In the genomic region with DNA sequence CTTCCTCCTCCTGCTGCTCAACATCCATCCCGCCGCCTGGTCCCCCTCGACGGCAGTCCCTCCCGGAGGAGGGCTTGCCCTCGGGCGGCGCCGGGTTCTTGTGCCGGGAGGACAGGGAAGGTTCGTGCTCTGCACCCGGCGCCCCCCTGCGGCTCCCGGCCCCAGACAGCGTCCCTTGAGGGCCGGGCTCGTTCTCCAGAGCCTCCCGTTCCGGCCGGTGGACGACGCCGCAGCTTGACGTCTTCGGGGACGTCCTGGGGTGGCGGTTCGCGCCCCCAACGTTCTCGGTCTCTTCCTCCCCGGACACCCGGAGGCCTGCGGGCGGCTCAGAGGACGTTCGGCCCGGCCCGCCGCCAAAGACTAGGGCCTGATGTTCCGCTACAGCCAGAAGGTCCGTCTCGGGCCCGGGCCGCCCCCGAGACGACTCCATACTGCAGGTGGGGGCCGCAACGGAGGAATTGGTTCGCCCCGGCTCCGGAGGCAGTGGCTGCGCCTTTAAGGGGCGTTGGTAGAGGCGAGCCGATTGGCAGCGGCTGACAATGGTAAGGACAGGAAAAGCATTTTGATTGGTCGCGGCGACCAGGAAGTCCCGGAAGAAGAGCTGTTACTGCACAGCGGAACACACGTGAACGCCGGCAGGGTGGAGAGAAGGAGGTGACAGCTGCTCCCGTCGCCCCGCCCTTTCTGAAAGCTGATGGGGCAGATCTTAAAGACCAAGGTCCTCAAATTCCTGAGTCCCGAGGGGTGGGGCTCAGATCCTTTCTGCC, we compare ENCODE assay signal across 8 cellular contexts. TPM values are rescaled to one million over a fixed set of nuclear protein-coding genes. Genes with fewer than 3 reads are reported as not detected.
DNase-seq lines count a peak whose midpoint lies in the region; ATAC-seq and TF ChIP-seq lines count a peak whose summit lies in the region.

TSS of gene BORCS6 (minus strand) at position 470 of the 767 bp plus-strand sequence. CDS start at position 430, 40 bp downstream.

- H3K27ac Mint-ChIP-seq in activated naive CD4-positive, alpha-beta T cell treated with anti-CD3 and anti-CD28 coated beads, Interleukin-2, amount 50 U/mL, for 72 hours = peak within 1 kb of the TSS in 1 of 2 donors; percentile 73
- peak within 1 kb of the TSS; percentile 88 for H3K27ac Mint-ChIP-seq in osteocyte (ENCODE audit: unreplicated experiment)

- H3K27me3 ChIP-seq in GM06990 (replicated peaks; ENCODE audit: control insufficient read depth, insufficient read depth, low read length) (no peaks in the 10 kb centered on the region), thyroid gland (no peaks in the 10 kb centered on the region)

- intact Hi-C loops in thyroid gland (cut with DNase I) = loop anchor here (10.0 kb wide), 2 partner anchors 65 to 105 kb away; partner anchors contain the start of genes HES7 and SLC25A35

- H3K36me3 ChIP-seq in GM06990 (ENCODE audit: control insufficient read depth, insufficient read depth, low read length) (no peaks in the 10 kb centered on the region), thyroid gland (no peaks in the 10 kb centered on the region)

- peaks cover 20 to 41% of the 10 kb centered on the region in 2 donors for H3K4me1 ChIP-seq in thyroid gland

- ATAC-seq in HG02571 (IDR thresholded peaks at IDR 0.05; ENCODE audit: unreplicated experiment) (peak; percentile 42), SK-N-SH treated with all-trans-retinoic acid at 6 μM for 48 hours (peak; percentile 70)
- ATAC-seq in activated naive CD4-positive, alpha-beta T cell treated with anti-CD3 and anti-CD28 coated beads, Interleukin-2, amount 50 U/mL, for 72 hours = peak; percentile 67 to 73

- H3K9me3 Mint-ChIP-seq in activated naive CD4-positive, alpha-beta T cell treated with anti-CD3 and anti-CD28 coated beads, Interleukin-2, amount 50 U/mL, for 72 hours = no peaks in the 10 kb centered on the region
- H3K9me3 Mint-ChIP-seq in osteocyte (ENCODE audit: unreplicated experiment) = no peaks in the 10 kb centered on the region

- H3K27me3 Mint-ChIP-seq in osteocyte (ENCODE audit: unreplicated experiment) = no peaks in the 10 kb centered on the region

- H3K4me3 ChIP-seq in GM06990 (replicated peaks; ENCODE audit: low read depth, low read length) = peak within 1 kb of the TSS; percentile 85
- H3K4me3 ChIP-seq in thyroid gland (replicated peaks in 1 of 3) = peak within 1 kb of the TSS; percentile 42 to 95 (median 83)

- WGBS in thyroid gland, 2 donors = 0% methylated on average over 5 to 19 of the region's 70 CpGs

- peak; percentile 25 for TF ChIP-seq CTCF in GM06990 (IDR thresholded peaks at IDR 0.05; ENCODE audit: insufficient read depth, low read length, poor library complexity, severe bottlenecking)
- TF ChIP-seq CTCF in osteocyte (IDR thresholded peaks at IDR 0.05) = no peak
- TF ChIP-seq CTCF in thyroid gland (IDR thresholded peaks at IDR 0.05) = peak in 1 of 6 experiments; percentile 12

- no peak within 1 kb of the TSS for H3K4me3 Mint-ChIP-seq in osteocyte (ENCODE audit: unreplicated experiment)

- peak in 1 of 2 donors; percentile 88 for TF ChIP-seq POLR2A in thyroid gland (IDR thresholded peaks at IDR 0.05)

- peak within 1 kb of the TSS; percentile 96 to 99 (median 96) for H3K27ac ChIP-seq in thyroid gland

- H3K36me3 Mint-ChIP-seq in activated naive CD4-positive, alpha-beta T cell treated with anti-CD3 and anti-CD28 coated beads, Interleukin-2, amount 50 U/mL, for 72 hours = peaks cover 0 to 5% of the 10 kb centered on the region in 2 donors
- no peaks in the 10 kb centered on the region for H3K36me3 Mint-ChIP-seq in osteocyte (ENCODE audit: unreplicated experiment)

- peaks cover 9% of the 10 kb centered on the region for H3K4me1 Mint-ChIP-seq in osteocyte (ENCODE audit: unreplicated experiment)

- H3K9me3 ChIP-seq in thyroid gland = no peaks in the 10 kb centered on the region

- DNase-seq in GM06990 (ENCODE audit: extremely low read depth, insufficient read length) (peak; percentile 91), NCI-H1092 (lab: John Stamatoyannopoulos, UW) (peak; percentile 89), glomerular visceral epithelial cell (ENCODE audit: extremely low spot score) (peak; percentile 99), osteocyte (ENCODE audit: extremely low spot score, unreplicated experiment) (peak; percentile 98), thyroid gland (peak; percentile 98 to 99)
- peak; percentile 89 to 96 for DNase-seq in activated naive CD4-positive, alpha-beta T cell treated with anti-CD3 and anti-CD28 coated beads, Interleukin-2, amount 50 U/mL, for 72 hours (ENCODE audit: low spot score in 2 of 2)

TF ChIP-seq in SK-N-SH treated with all-trans-retinoic acid at 6 μM for 48 hours, 23 proteins besides CTCF, POLR2A, EP300 and RAD21 (continues in another document):
- TF ChIP-seq ZFP3 (CRISPR knock-in tag; IDR thresholded peaks at IDR 0.05) = 0 out of 2 replicates have a peak, but pooled peaks have one; percentile 32
- TF ChIP-seq TSHZ2 (CRISPR knock-in tag; IDR thresholded peaks at IDR 0.05) = no peak
- TF ChIP-seq RARB (CRISPR knock-in tag; IDR thresholded peaks at IDR 0.05) = no peak
- TF ChIP-seq PPARA (CRISPR knock-in tag; IDR thresholded peaks at IDR 0.05; ENCODE audit: borderline replicate concordance) = no peak
- TF ChIP-seq, protein P1, sequence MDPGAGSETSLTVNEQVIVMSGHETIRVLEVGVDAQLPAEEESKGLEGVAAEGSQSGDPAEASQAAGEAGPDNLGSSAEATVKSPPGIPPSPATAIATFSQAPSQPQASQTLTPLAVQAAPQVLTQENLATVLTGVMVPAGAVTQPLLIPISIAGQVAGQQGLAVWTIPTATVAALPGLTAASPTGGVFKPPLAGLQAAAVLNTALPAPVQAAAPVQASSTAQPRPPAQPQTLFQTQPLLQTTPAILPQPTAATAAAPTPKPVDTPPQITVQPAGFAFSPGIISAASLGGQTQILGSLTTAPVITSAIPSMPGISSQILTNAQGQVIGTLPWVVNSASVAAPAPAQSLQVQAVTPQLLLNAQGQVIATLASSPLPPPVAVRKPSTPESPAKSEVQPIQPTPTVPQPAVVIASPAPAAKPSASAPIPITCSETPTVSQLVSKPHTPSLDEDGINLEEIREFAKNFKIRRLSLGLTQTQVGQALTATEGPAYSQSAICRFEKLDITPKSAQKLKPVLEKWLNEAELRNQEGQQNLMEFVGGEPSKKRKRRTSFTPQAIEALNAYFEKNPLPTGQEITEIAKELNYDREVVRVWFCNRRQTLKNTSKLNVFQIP (CRISPR knock-in tag; IDR thresholded peaks at IDR 0.05; ENCODE audit: borderline replicate concordance, low read depth) = no peak
- TF ChIP-seq, protein P2, sequence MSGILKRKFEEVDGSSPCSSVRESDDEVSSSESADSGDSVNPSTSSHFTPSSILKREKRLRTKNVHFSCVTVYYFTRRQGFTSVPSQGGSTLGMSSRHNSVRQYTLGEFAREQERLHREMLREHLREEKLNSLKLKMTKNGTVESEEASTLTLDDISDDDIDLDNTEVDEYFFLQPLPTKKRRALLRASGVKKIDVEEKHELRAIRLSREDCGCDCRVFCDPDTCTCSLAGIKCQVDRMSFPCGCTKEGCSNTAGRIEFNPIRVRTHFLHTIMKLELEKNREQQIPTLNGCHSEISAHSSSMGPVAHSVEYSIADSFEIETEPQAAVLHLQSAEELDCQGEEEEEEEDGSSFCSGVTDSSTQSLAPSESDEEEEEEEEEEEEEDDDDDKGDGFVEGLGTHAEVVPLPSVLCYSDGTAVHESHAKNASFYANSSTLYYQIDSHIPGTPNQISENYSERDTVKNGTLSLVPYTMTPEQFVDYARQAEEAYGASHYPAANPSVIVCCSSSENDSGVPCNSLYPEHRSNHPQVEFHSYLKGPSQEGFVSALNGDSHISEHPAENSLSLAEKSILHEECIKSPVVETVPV (CRISPR knock-in tag; IDR thresholded peaks at IDR 0.05) = no peak
- TF ChIP-seq ZNF70 (CRISPR knock-in tag; IDR thresholded peaks at IDR 0.05) = no peak
- no peak for TF ChIP-seq GLIS3 (CRISPR knock-in tag; IDR thresholded peaks at IDR 0.05)
- TF ChIP-seq TCF4 (CRISPR knock-in tag; IDR thresholded peaks at IDR 0.05; ENCODE audit: borderline replicate concordance) = no peak
- TF ChIP-seq SNAI2 (CRISPR knock-in tag; IDR thresholded peaks at IDR 0.05) = no peak
- TF ChIP-seq OSR1 (CRISPR knock-in tag; IDR thresholded peaks at IDR 0.05) = no peak
- no peak for TF ChIP-seq ZFP30 (CRISPR knock-in tag; IDR thresholded peaks at IDR 0.05)
- TF ChIP-seq ESRRG (CRISPR knock-in tag; IDR thresholded peaks at IDR 0.05) = no peak
- TF ChIP-seq BACH2 (CRISPR knock-in tag; IDR thresholded peaks at IDR 0.05; ENCODE audit: borderline replicate concordance) = no peak

RNA-seq across cellular contexts. Expression of gene BORCS6, which starts in this region (rescaled TPM):
- total RNA-seq in activated naive CD4-positive, alpha-beta T cell treated with anti-CD3 and anti-CD28 coated beads, Interleukin-2, amount 50 U/mL, for 72 hours = 1 to 10 TPM; 5.4 to 7.2 TPM
- total RNA-seq in osteocyte = 6.2 and 6.8 TPM in 2 replicates
- total RNA-seq in thyroid gland = 10 to 100 TPM in 3 of 4 donors, 1 to 10 TPM in 1; 7.7 to 17.0 (median 15.5) TPM

Comparison
In these comparisons a context has a peak if more than half of its experiments do, and no peak if none do; other contexts are left out.
1. Peak in every context shown above with its lines: DNase-seq, ATAC-seq, H3K4me3 ChIP-seq and H3K27ac ChIP-seq.